20 cellular contexts compared by ENCODE assay signal in genomic region chr4:11741190-11741652, GRCh38.
A peak's percentile ranks its signal among the peaks of the same experiment; 100 is the strongest.
DNase-seq lines count a peak whose midpoint lies in the region; ATAC-seq, FAIRE-seq and TF ChIP-seq lines count a peak whose summit lies in the region.
"Had no signal": no experiment of that assay in that cellular context is flagged by ENCODE, and none has a peak within 500 bp of the region (broad histone marks: within the 10 kb centered on the region; RNA-seq: fewer than 3 reads in every experiment).

No MANE protein-coding gene starts in this region.

- H3K27ac ChIP-seq in astrocyte (ENCODE audit: low read depth, low read length) = no peak overlapping the region
- H3K27ac ChIP-seq in foreskin keratinocyte = no peak overlapping the region
- H3K27ac ChIP-seq in naive thymus-derived CD4-positive, alpha-beta T cell (ENCODE audit: low read depth, low read length) = no peak overlapping the region
- H3K27ac ChIP-seq: esophagus squamous epithelium, ovary had no signal

- H3K27me3 Mint-ChIP-seq in astrocyte (ENCODE audit: low read depth, unreplicated experiment) = no peaks in the 10 kb centered on the region
- peaks cover 0 to 23% (median 14%) of the 10 kb centered on the region in 5 donors for H3K27me3 Mint-ChIP-seq in naive thymus-derived CD4-positive, alpha-beta T cell
- H3K27me3 Mint-ChIP-seq: activated CD8-positive, alpha-beta memory T cell treated with anti-CD3 and anti-CD28 coated beads, Interleukin-2, amount 10 ng/mL, durations not matched to agents 7 days and 5 days had no signal

- intact Hi-C loops in naive thymus-derived CD4-positive, alpha-beta T cell (cut with micrococcal nuclease) = no loop called here

- H3K27me3 ChIP-seq in astrocyte (ENCODE audit: insufficient read depth, low read length) (no peaks in the 10 kb centered on the region), foreskin keratinocyte (no peaks in the 10 kb centered on the region)
- no peaks in the 10 kb centered on the region for H3K27me3 ChIP-seq in naive thymus-derived CD4-positive, alpha-beta T cell (ENCODE audit: control insufficient read depth in 2 of 2, insufficient read depth in 2 of 2, low read length in 2 of 2)
- H3K27me3 ChIP-seq: esophagus squamous epithelium, ovary had no signal

- H2AFZ ChIP-seq in astrocyte (ENCODE audit: low read depth, low read length) = no peak overlapping the region

- H3K4me1 ChIP-seq in astrocyte (ENCODE audit: insufficient read depth, low read length) = peaks cover 3% of the 10 kb centered on the region
- H3K4me1 ChIP-seq in foreskin keratinocyte = peaks cover 10% of the 10 kb centered on the region
- H3K4me1 ChIP-seq in naive thymus-derived CD4-positive, alpha-beta T cell (ENCODE audit: control insufficient read depth in 2 of 2, insufficient read depth in 2 of 2, low read length in 2 of 2) = no peaks in the 10 kb centered on the region

- CTCF ChIA-PET in naive thymus-derived CD4-positive, alpha-beta T cell (lab: Charles Lee) = interaction anchor here (0.7 kb wide), 1 partner anchor 841 kb away, joined by 4 read pairs; no protein-coding TSS in a partner anchor

- H3K9me3 ChIP-seq in astrocyte (ENCODE audit: insufficient read depth, low read depth, low read length) = no peaks in the 10 kb centered on the region
- H3K9me3 ChIP-seq in naive thymus-derived CD4-positive, alpha-beta T cell (ENCODE audit: control insufficient read depth in 2 of 3, low read length in 3 of 3) = no peaks in the 10 kb centered on the region
- H3K9me3 ChIP-seq: esophagus squamous epithelium, ovary had no signal

- POLR2A ChIA-PET in naive thymus-derived CD4-positive, alpha-beta T cell (lab: Charles Lee) = no interaction called here

- H3K9ac ChIP-seq in astrocyte (ENCODE audit: low read length) = no peak overlapping the region

- no peaks in the 10 kb centered on the region for H3K79me2 ChIP-seq in astrocyte (ENCODE audit: insufficient read depth, low read length)

- no peak overlapping the region for H3K4me3 ChIP-seq in astrocyte (ENCODE audit: insufficient read depth, low read depth, low read length)
- H3K4me3 ChIP-seq in retinal pigment epithelial cell (ENCODE audit: low read length) = no peak overlapping the region
- no peak overlapping the region for H3K4me3 ChIP-seq in naive thymus-derived CD4-positive, alpha-beta T cell (ENCODE audit: low read length)
- H3K4me3 ChIP-seq: esophagus squamous epithelium, ovary had no signal

- no peak overlapping the region for H3K27ac Mint-ChIP-seq in astrocyte (ENCODE audit: unreplicated experiment)
- H3K27ac Mint-ChIP-seq in naive thymus-derived CD4-positive, alpha-beta T cell = no peak overlapping the region
- H3K27ac Mint-ChIP-seq: activated CD8-positive, alpha-beta memory T cell treated with anti-CD3 and anti-CD28 coated beads, Interleukin-2, amount 10 ng/mL, durations not matched to agents 7 days and 5 days had no signal

- H4K20me1 ChIP-seq in astrocyte (ENCODE audit: insufficient read depth, low read length) = no peaks in the 10 kb centered on the region

- H3K4me2 ChIP-seq in astrocyte (ENCODE audit: low read length) = peak overlapping the region; percentile 7

- no peaks in the 10 kb centered on the region for H3K36me3 ChIP-seq in astrocyte (ENCODE audit: insufficient read depth, low read length)
- H3K36me3 ChIP-seq in naive thymus-derived CD4-positive, alpha-beta T cell (ENCODE audit: control insufficient read depth in 2 of 3, insufficient read depth in 3 of 3, low read length in 3 of 3) = no peaks in the 10 kb centered on the region
- H3K36me3 ChIP-seq: esophagus squamous epithelium, ovary had no signal

- H3K36me3 Mint-ChIP-seq in astrocyte (ENCODE audit: low read depth, unreplicated experiment) = no peaks in the 10 kb centered on the region
- H3K36me3 Mint-ChIP-seq in naive thymus-derived CD4-positive, alpha-beta T cell = no peaks in the 10 kb centered on the region
- H3K36me3 Mint-ChIP-seq: activated CD8-positive, alpha-beta memory T cell treated with anti-CD3 and anti-CD28 coated beads, Interleukin-2, amount 10 ng/mL, durations not matched to agents 7 days and 5 days had no signal

- H3K4me3 Mint-ChIP-seq in astrocyte (ENCODE audit: unreplicated experiment) = no peak overlapping the region
- no peak overlapping the region for H3K4me3 Mint-ChIP-seq in naive thymus-derived CD4-positive, alpha-beta T cell
- H3K4me3 Mint-ChIP-seq: activated CD8-positive, alpha-beta memory T cell treated with anti-CD3 and anti-CD28 coated beads, Interleukin-2, amount 10 ng/mL, durations not matched to agents 7 days and 5 days had no signal

- no peak for TF ChIP-seq CTCF in astrocyte (IDR thresholded peaks at IDR 0.05; ENCODE audit: insufficient read depth, low read depth, low read length)
- no peak for TF ChIP-seq CTCF in foreskin keratinocyte (conservative IDR thresholded peaks at IDR 0.05)
- TF ChIP-seq CTCF in retinal pigment epithelial cell (conservative IDR thresholded peaks at IDR 0.05; ENCODE audit: low read depth, low read length) = no peak

- ATAC-seq in foreskin keratinocyte (peak; percentile 75), GM21360 (IDR thresholded peaks at IDR 0.05; ENCODE audit: unreplicated experiment) (no peak)
- no peak for ATAC-seq in naive thymus-derived CD4-positive, alpha-beta T cell
- ATAC-seq: activated CD8-positive, alpha-beta memory T cell treated with anti-CD3 and anti-CD28 coated beads, Interleukin-2, amount 10 ng/mL, durations not matched to agents 7 days and 5 days had no signal

- no peaks in the 10 kb centered on the region for H3K9me3 Mint-ChIP-seq in astrocyte (ENCODE audit: unreplicated experiment)
- peaks cover 0 to 3% (median 0%) of the 10 kb centered on the region in 11 donors for H3K9me3 Mint-ChIP-seq in naive thymus-derived CD4-positive, alpha-beta T cell

- FAIRE-seq in astrocyte (lab: Jason Lieb, UNC) = no peak
- FAIRE-seq: GM12891 had no signal

- DNase-seq in HT1080 (ENCODE audit: low read depth) = peak; percentile 62
- peak; percentile 64 for DNase-seq in astrocyte (ENCODE audit: low read depth)
- peak; percentile 53 to 75 for DNase-seq in foreskin keratinocyte
- peak; percentile 38 for DNase-seq in retinal pigment epithelial cell (ENCODE audit: low read depth)
- no peak for DNase-seq in naive thymus-derived CD4-positive, alpha-beta T cell
- DNase-seq in OCI-M2 (lab: John Stamatoyannopoulos, UW; ENCODE audit: unreplicated experiment) = no peak
- DNase-seq in activated CD8-positive, alpha-beta memory T cell treated with anti-CD3 and anti-CD28 coated beads, Interleukin-2, amount 50 U/mL, for 48 hours = no peak
- DNase-seq: activated CD4-positive, CD25-positive, alpha-beta regulatory T cell treated with anti-CD3 and anti-CD28 coated beads, Interleukin-2, amount 50 U/mL, for 72 hours; activated CD8-positive, alpha-beta memory T cell treated with anti-CD3 and anti-CD28 coated beads, Interleukin-2, amount 10 ng/mL, durations not matched to agents 7 days and 5 days; activated effector memory CD4-positive, alpha-beta T cell treated with anti-CD3 and anti-CD28 coated beads, Interleukin-2, amount 50 U/mL, for 16 hours; cortex of kidney; esophagus squamous epithelium; GF-D8; hypothalamus; NCI-H2081 treated with DMSO at 0.1 percent for 48 hours; NCI-H510A treated with DMSO at 0.1 percent for 48 hours; ovary; stimulated activated CD4-positive, alpha-beta T cell treated with anti-CD3 and anti-CD28 coated beads, Interleukin-2, amount 100 ng/mL, for 48 hours had no signal

- peaks cover 20% of the 10 kb centered on the region for H3K4me1 Mint-ChIP-seq in astrocyte (ENCODE audit: low read depth, unreplicated experiment)
- no peaks in the 10 kb centered on the region for H3K4me1 Mint-ChIP-seq in naive thymus-derived CD4-positive, alpha-beta T cell
- H3K4me1 Mint-ChIP-seq: activated CD8-positive, alpha-beta memory T cell treated with anti-CD3 and anti-CD28 coated beads, Interleukin-2, amount 10 ng/mL, durations not matched to agents 7 days and 5 days had no signal

Comparison
In these comparisons a context has a peak if more than half of its experiments do, and no peak if none do; other contexts are left out.
1. DNase-seq: peak in HT1080 (single experiment), astrocyte (single experiment), foreskin keratinocyte (2 of 2) and retinal pigment epithelial cell (single experiment); none in naive thymus-derived CD4-positive, alpha-beta T cell (0 of 9), OCI-M2 (single experiment) and activated CD8-positive, alpha-beta memory T cell treated with anti-CD3 and anti-CD28 coated beads, Interleukin-2, amount 50 U/mL, for 48 hours (single experiment).